Comparison of ENCODE assay signal across 17 cellular contexts in the genomic region with DNA sequence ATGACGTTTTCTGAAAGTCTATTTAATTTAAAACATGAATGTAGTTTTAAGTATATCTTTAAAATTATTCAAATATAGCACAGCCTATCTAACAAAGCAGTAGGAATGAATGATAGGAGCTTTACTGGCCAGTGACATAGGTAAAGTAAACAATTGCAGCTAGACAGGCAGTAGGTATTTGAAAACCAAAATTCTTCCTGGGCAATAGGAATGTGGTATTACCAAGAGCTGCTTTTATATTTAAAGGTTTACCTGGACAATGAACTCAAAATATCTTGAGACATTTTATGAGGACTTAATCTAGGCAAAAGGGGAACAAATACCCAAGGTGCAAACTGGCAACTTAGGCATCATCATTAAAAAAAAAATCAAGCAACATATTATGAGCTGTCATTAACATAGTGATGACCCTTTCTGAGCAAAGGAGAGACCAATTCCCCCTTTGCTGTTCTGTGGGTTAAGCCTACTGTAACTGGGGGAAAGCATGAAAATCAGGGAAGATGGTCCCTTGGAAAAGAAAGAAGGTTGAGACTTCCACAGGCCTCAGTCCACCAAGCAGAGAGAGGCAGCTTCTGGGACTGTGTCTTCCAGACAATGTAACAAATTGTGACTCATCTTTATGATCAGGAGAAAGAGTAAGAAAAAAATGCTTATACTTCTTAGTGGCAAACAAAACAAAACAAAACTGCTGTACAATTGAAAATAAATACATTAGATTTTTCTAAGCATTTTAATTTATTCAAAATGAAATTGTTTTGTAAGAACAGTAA. TPM values are rescaled to one million over a fixed set of nuclear protein-coding genes. Genes with fewer than 3 reads are reported as not detected.
"Had no signal": no experiment of that assay in that cellular context is flagged by ENCODE, and none has a peak within 500 bp of the region (broad histone marks: within the 10 kb centered on the region; RNA-seq: fewer than 3 reads in every experiment).

No MANE protein-coding gene starts in this region.

- H3K27ac ChIP-seq: breast epithelium, neutrophil, thyroid gland had no signal

- DNase-seq: activated CD4-positive, alpha-beta T cell treated with anti-CD3 and anti-CD28 coated beads, Interleukin-2, amount 50 U/mL, for 48 hours; activated naive CD4-positive, alpha-beta T cell treated with Interleukin-2 at 50 U/mL for 16 hours; aorta; effector memory CD8-positive, alpha-beta T cell; glutamatergic neuron; kidney glomerular epithelial cell; left ventricle myocardium superior; natural killer cell; retina; stimulated activated CD4-positive, alpha-beta T cell treated with anti-CD3 and anti-CD28 coated beads, Interleukin-2, amount 100 ng/mL, for 48 hours; T-helper 9 cell; thyroid gland had no signal

- H3K36me3 ChIP-seq: breast epithelium, neutrophil, thyroid gland had no signal

- H3K9me3 ChIP-seq: breast epithelium, neutrophil, thyroid gland had no signal

- H3K4me3 ChIP-seq: breast epithelium, thyroid gland had no signal

- ATAC-seq: activated T-helper 17 cell treated with anti-CD3 and anti-CD28 coated beads, Interleukin-2, amount 50 U/mL, for 72 hours; effector memory CD8-positive, alpha-beta T cell; left ventricle myocardium superior; natural killer cell; stimulated activated memory B cell treated with anti-CD40 and anti-IgM and Interleukin-4, amounts not matched to agents 10 μg/mL and 1 μg/mL and 100 μg/mL, for 72 hours had no signal

RNA-seq across cellular contexts. Expression of gene ISL2, which starts 12.9 kb away (rescaled TPM):
- total RNA-seq: aorta, cerebellum, left ventricle myocardium superior, natural killer cell, thyroid gland had no signal
